In genomic region chr7:22723642-22724041, GRCh38 we compare ENCODE assay signal across 14 cellular contexts. TPM values are rescaled to one million over a fixed set of nuclear protein-coding genes. Genes with fewer than 3 reads are reported as not detected.
DNase-seq lines count a peak whose midpoint lies in the region; ATAC-seq and TF ChIP-seq lines count a peak whose summit lies in the region.
"Had no signal": no experiment of that assay in that cellular context is flagged by ENCODE, and none has a peak within 500 bp of the region (broad histone marks: within the 10 kb centered on the region; RNA-seq: fewer than 3 reads in every experiment).

No MANE protein-coding gene starts in this region.

- H3K4me1 ChIP-seq in adipocyte (ENCODE audit: control insufficient read depth, insufficient read depth, low read length) (peaks cover 66% of the 10 kb centered on the region), right cardiac atrium (ENCODE audit: control insufficient read depth, insufficient read depth, low read length) (peaks cover 19% of the 10 kb centered on the region), skeletal muscle satellite cell (ENCODE audit: control insufficient read depth, insufficient read depth, low read length) (peaks cover 55% of the 10 kb centered on the region)

- H3K4me1 Mint-ChIP-seq in HFFc6 (ENCODE audit: low read depth) = peaks cover 85% of the 10 kb centered on the region

- TF ChIP-seq CTCF in HFFc6 (IDR thresholded peaks at IDR 0.05) = no peak

- peak overlapping the region; percentile 89 for H3K27ac Mint-ChIP-seq in HFFc6

- H3K4me3 ChIP-seq in adipocyte (ENCODE audit: low read length) = peak overlapping the region; percentile 20
- no peak overlapping the region for H3K4me3 ChIP-seq in right cardiac atrium (ENCODE audit: low read length)
- H3K4me3 ChIP-seq in skeletal muscle satellite cell (ENCODE audit: low read length) = no peak overlapping the region
- H3K4me3 ChIP-seq: cardiac muscle cell had no signal

- TF ChIP-seq POLR2A in GM18505 (IDR thresholded peaks at IDR 0.05; ENCODE audit: borderline replicate concordance, extremely low read depth, insufficient read depth, insufficient read length) = no peak

- peaks cover 6% of the 10 kb centered on the region for H3K36me3 Mint-ChIP-seq in HFFc6 (ENCODE audit: low read depth)

- whole genome bisulfite sequencing in right cardiac atrium = 51% methylated on average over 4 of the region's 4 CpGs

- H3K36me3 ChIP-seq in adipocyte (ENCODE audit: control insufficient read depth, insufficient read depth, low read length, severe bottlenecking) = no peaks in the 10 kb centered on the region
- H3K36me3 ChIP-seq in skeletal muscle satellite cell (ENCODE audit: insufficient read depth, low read length) = no peaks in the 10 kb centered on the region
- H3K36me3 ChIP-seq: cardiac muscle cell had no signal

- H3K27me3 ChIP-seq in adipocyte (replicated peaks; ENCODE audit: control insufficient read depth, insufficient read depth, low read length) = no peaks in the 10 kb centered on the region
- no peaks in the 10 kb centered on the region for H3K27me3 ChIP-seq in right cardiac atrium (ENCODE audit: control insufficient read depth, insufficient read depth)
- no peaks in the 10 kb centered on the region for H3K27me3 ChIP-seq in skeletal muscle satellite cell (ENCODE audit: control insufficient read depth, insufficient read depth, low read length)
- H3K27me3 ChIP-seq: cardiac muscle cell had no signal

- no peaks in the 10 kb centered on the region for H3K9me3 Mint-ChIP-seq in HFFc6

- H3K9ac ChIP-seq in adipocyte (ENCODE audit: low read length) = peak overlapping the region; percentile 50
- peak overlapping the region; percentile 55 for H3K9ac ChIP-seq in skeletal muscle satellite cell (ENCODE audit: low read depth, low read length)

- H3K9me3 ChIP-seq in adipocyte (ENCODE audit: control insufficient read depth, low read length) = no peaks in the 10 kb centered on the region
- no peaks in the 10 kb centered on the region for H3K9me3 ChIP-seq in right cardiac atrium (ENCODE audit: control insufficient read depth, low read length)
- no peaks in the 10 kb centered on the region for H3K9me3 ChIP-seq in skeletal muscle satellite cell (replicated peaks; ENCODE audit: low read length)

- DNase-seq in HFFc6 = no peak
- peak; percentile 32 for DNase-seq in adipocyte (ENCODE audit: low read depth)
- DNase-seq in right cardiac atrium = peak; percentile 55 to 71 (median 61)
- DNase-seq in NCI-H1436 (lab: John Stamatoyannopoulos, UW) = no peak
- DNase-seq: activated CD8-positive, alpha-beta memory T cell treated with anti-CD3 and anti-CD28 coated beads, Interleukin-2, amount 50 U/mL, for 4 hours; DND-41; NCI-H69 had no signal

- intact Hi-C loops in right cardiac atrium (cut with DNase I) = loop anchor here in 1 of 4 donors (10.0 kb wide), 1 partner anchor 159 kb away; no protein-coding TSS in a partner anchor

- ATAC-seq in right cardiac atrium = peak in 1 of 2 donors; percentile 13
- no peak for ATAC-seq in HG03097 (IDR thresholded peaks at IDR 0.05; ENCODE audit: low FRiP score, unreplicated experiment)
- no peak for ATAC-seq in GM18502 (IDR thresholded peaks at IDR 0.05; ENCODE audit: poor library complexity, unreplicated experiment)
- no peak for ATAC-seq in GM18505 (IDR thresholded peaks at IDR 0.05; ENCODE audit: unreplicated experiment)

- H3K27ac ChIP-seq in right cardiac atrium (ENCODE audit: low read length) = no peak overlapping the region

- H3K4me2 ChIP-seq in skeletal muscle satellite cell (ENCODE audit: low read length) = peak overlapping the region; percentile 42

- H3K4me3 Mint-ChIP-seq in HFFc6 = peak overlapping the region; percentile 62

- H3K27me3 Mint-ChIP-seq in HFFc6 (ENCODE audit: insufficient read depth) = no peaks in the 10 kb centered on the region; the same call in 1 of the 2 replicates

RNA-seq across cellular contexts. Expression of gene IL6, which starts 3.4 kb away (rescaled TPM):
- 10 to 100 TPM; 21.3 to 55.1 (median 50.0) TPM for total RNA-seq in HFFc6 (2021; fragmentation: NEBNext Ultra II Directional; extraction: Animal tissue kit (Norgen Biotek cat#: 25700))
- 10 to 100 TPM in 1 of 4 donors, 1 to 10 TPM in 1, under 1 TPM in 2; 0.43 to 10.9 (median 1.1) TPM for total RNA-seq in right cardiac atrium
- polyA plus RNA-seq in right cardiac atrium = 17.2 TPM
- 5.6 and 7.2 TPM in 2 replicates for total RNA-seq in skeletal muscle satellite cell (2012; rRNA removed)
- total RNA-seq: cardiac muscle cell, LHCN-M2 had no signal
- polyA plus RNA-seq: cardiac muscle cell, neural cell had no signal

Comparison
In these comparisons a context has a peak if more than half of its experiments do, and no peak if none do; other contexts are left out.
1. DNase-seq: peak in adipocyte (single experiment) and right cardiac atrium (3 of 3); none in HFFc6 (single experiment) and NCI-H1436 (single experiment).